In genomic region chr15:40893733-40894688, GRCh38 we compare ENCODE assay signal across 7 cellular contexts.
DNase-seq lines count a peak whose midpoint lies in the region; ATAC-seq and TF ChIP-seq lines count a peak whose summit lies in the region.

Gene VPS18, plus strand, starts transcription at chr15:40894450. Its CDS starts 319 bp downstream, at chr15:40894769.

- in situ Hi-C loops in astrocyte of the cerebellum (cut with HindIII; ENCODE audit: low sequenced_read_pairs), result no loop called here

- H3K4me3 ChIP-seq in astrocyte of the cerebellum (ENCODE audit: low read depth, low read length) (peak within 1 kb of the TSS; percentile 97), retinal pigment epithelial cell (ENCODE audit: low read length) (peak within 1 kb of the TSS; percentile 94)

- TF ChIP-seq CTCF in astrocyte of the cerebellum (IDR thresholded peaks at IDR 0.05; ENCODE audit: low read depth, low read length, missing control alignments) (peak; percentile 78), retinal pigment epithelial cell (conservative IDR thresholded peaks at IDR 0.05; ENCODE audit: low read depth, low read length) (peak; percentile 77)

- ATAC-seq in GM18508 (IDR thresholded peaks at IDR 0.05; ENCODE audit: insufficient read depth, unreplicated experiment) (peak; percentile 45), HG03025 (IDR thresholded peaks at IDR 0.05; ENCODE audit: low FRiP score, unreplicated experiment) (peak; percentile 83)

- peak; percentile 70 for DNase-seq in NCI-H2029 treated with DMSO at 0.1 percent for 48 hours (lab: John Stamatoyannopoulos, UW)
- DNase-seq in T-helper 9 cell, result peak; percentile 99
- DNase-seq in astrocyte of the cerebellum (ENCODE audit: low read depth), result peak; percentile 95
- DNase-seq in hepatic stellate cell (ENCODE audit: low spot score), result peak; percentile 94
- peak; percentile 94 for DNase-seq in retinal pigment epithelial cell (ENCODE audit: low read depth)

Comparison
In these comparisons a context has a peak if more than half of its experiments do, and no peak if none do; other contexts are left out.
1. Peak in every context shown above with its lines: DNase-seq, ATAC-seq and H3K4me3 ChIP-seq.